In the genomic region with DNA sequence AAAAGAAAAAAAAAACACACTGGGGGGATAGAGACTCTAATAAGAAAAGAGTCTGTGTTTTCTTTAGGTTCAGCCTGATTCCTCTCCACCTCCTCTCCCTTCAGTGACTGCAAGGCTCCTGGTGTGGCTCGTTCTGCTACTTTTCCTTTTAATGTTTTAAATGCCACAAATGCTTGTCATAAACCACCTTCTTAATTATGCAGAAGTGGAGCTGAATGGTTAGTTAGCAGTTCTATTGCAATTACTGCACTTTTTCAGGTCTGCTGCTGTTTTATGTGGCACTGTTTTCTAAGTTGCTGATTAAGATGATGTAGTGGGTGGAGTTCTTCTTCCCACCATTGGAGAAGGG, we compare ENCODE assay signal across 1 cellular context.
TF ChIP-seq lines count a peak whose summit lies in the region.

No MANE protein-coding gene starts in this region.

TF ChIP-seq in H1, 55 proteins besides CTCF, POLR2A, EP300 and RAD21:
- TF ChIP-seq, protein P1, sequence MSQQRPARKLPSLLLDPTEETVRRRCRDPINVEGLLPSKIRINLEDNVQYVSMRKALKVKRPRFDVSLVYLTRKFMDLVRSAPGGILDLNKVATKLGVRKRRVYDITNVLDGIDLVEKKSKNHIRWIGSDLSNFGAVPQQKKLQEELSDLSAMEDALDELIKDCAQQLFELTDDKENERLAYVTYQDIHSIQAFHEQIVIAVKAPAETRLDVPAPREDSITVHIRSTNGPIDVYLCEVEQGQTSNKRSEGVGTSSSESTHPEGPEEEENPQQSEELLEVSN (IDR thresholded peaks at IDR 0.05) = no peak
- TF ChIP-seq, protein P2, sequence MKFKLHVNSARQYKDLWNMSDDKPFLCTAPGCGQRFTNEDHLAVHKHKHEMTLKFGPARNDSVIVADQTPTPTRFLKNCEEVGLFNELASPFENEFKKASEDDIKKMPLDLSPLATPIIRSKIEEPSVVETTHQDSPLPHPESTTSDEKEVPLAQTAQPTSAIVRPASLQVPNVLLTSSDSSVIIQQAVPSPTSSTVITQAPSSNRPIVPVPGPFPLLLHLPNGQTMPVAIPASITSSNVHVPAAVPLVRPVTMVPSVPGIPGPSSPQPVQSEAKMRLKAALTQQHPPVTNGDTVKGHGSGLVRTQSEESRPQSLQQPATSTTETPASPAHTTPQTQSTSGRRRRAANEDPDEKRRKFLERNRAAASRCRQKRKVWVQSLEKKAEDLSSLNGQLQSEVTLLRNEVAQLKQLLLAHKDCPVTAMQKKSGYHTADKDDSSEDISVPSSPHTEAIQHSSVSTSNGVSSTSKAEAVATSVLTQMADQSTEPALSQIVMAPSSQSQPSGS (IDR thresholded peaks at IDR 0.05; ENCODE audit: low read length) = no peak
- TF ChIP-seq TAF7 (optimal IDR thresholded peaks at IDR 0.05; ENCODE audit: borderline replicate concordance, low read depth, low read length) (no peak), ASH2L (IDR thresholded peaks at IDR 0.05; ENCODE audit: low read length) (no peak), SP4 (IDR thresholded peaks at IDR 0.05; ENCODE audit: low read length) (no peak), EZH2 (IDR thresholded peaks at IDR 0.05; ENCODE audit: low read depth, low read length, severe bottlenecking) (no peak), TAF1 (IDR thresholded peaks at IDR 0.05; ENCODE audit: low read depth, low read length) (no peak), EGR1 (IDR thresholded peaks at IDR 0.05; ENCODE audit: borderline replicate concordance, low read depth, low read length) (no peak), CEBPB (IDR thresholded peaks at IDR 0.05; ENCODE audit: low read depth, low read length) (no peak), SP1 (IDR thresholded peaks at IDR 0.05; ENCODE audit: low read depth, low read length) (no peak), CBX8 (IDR thresholded peaks at IDR 0.05; ENCODE audit: borderline replicate concordance, low read depth, low read length) (no peak), FOSL1 (IDR thresholded peaks at IDR 0.05; ENCODE audit: insufficient read depth, low read depth, low read length) (no peak), YY1 (IDR thresholded peaks at IDR 0.05; ENCODE audit: low read depth, low read length) (no peak), CHD2 (IDR thresholded peaks at IDR 0.05; ENCODE audit: low read length) (no peak), TCF12 (IDR thresholded peaks at IDR 0.05; ENCODE audit: low read depth, low read length) (no peak), SUZ12 (IDR thresholded peaks at IDR 0.05; ENCODE audit: low read length) (no peak), CBX5 (IDR thresholded peaks at IDR 0.05; ENCODE audit: low read depth, low read length) (no peak)
- TF ChIP-seq, protein P3, sequence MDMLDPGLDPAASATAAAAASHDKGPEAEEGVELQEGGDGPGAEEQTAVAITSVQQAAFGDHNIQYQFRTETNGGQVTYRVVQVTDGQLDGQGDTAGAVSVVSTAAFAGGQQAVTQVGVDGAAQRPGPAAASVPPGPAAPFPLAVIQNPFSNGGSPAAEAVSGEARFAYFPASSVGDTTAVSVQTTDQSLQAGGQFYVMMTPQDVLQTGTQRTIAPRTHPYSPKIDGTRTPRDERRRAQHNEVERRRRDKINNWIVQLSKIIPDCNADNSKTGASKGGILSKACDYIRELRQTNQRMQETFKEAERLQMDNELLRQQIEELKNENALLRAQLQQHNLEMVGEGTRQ (IDR thresholded peaks at IDR 0.05; ENCODE audit: low read length) = no peak
- TF ChIP-seq, protein P4, sequence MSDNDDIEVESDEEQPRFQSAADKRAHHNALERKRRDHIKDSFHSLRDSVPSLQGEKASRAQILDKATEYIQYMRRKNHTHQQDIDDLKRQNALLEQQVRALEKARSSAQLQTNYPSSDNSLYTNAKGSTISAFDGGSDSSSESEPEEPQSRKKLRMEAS (IDR thresholded peaks at IDR 0.05) = no peak
